14 cellular contexts compared by ENCODE assay signal in the genomic region with DNA sequence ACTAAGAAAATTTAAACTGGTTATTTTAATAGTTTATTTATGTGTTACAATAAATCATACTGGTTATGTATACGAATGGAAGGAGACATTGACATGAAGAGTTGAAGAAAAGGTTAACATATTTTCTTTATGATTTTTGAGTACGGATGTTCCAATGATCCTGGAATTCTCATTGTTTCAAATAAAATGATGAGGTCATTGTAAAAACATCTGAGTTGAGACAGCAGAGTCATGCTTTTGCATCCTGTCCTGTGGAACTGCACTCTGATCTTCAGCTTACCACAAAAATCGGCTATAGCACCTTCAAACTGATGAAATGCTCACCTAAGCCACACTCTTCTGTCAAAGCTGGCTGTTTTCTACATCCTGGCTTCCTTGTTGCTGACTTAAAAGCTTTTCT.
DNase-seq lines count a peak whose midpoint lies in the region; ATAC-seq and TF ChIP-seq lines count a peak whose summit lies in the region.
"Had no signal": no experiment of that assay in that cellular context is flagged by ENCODE, and none has a peak within 500 bp of the region (broad histone marks: within the 10 kb centered on the region; RNA-seq: fewer than 3 reads in every experiment).

No MANE protein-coding gene starts in this region.

- H3K9me3 ChIP-seq in IMR-90 (ENCODE audit: control insufficient read depth, insufficient read depth, low read length) (no peaks in the 10 kb centered on the region), left lung (no peaks in the 10 kb centered on the region)

- no peak overlapping the region for H2AK9ac ChIP-seq in IMR-90 (replicated peaks; ENCODE audit: low read depth, low read length, poor library complexity)

- no peak overlapping the region for H2BK5ac ChIP-seq in IMR-90 (ENCODE audit: low read depth, low read length, poor library complexity, severe bottlenecking)

- H4K20me1 ChIP-seq in IMR-90 (ENCODE audit: insufficient read depth, low read length), result no peaks in the 10 kb centered on the region

- H3K4me3 ChIP-seq in ACC112 (ENCODE audit: low read depth, low read length), result no peak overlapping the region
- H3K4me3 ChIP-seq in IMR-90 (ENCODE audit: insufficient read depth, low read depth, low read length), result no peak overlapping the region
- H3K4me3 ChIP-seq in astrocyte of the spinal cord (ENCODE audit: low read depth, low read length), result no peak overlapping the region
- H3K4me3 ChIP-seq in left lung, result no peak overlapping the region
- H3K4me3 ChIP-seq: dorsolateral prefrontal cortex had no signal

- POLR2A ChIA-PET in IMR-90 (lab: Charles Lee; ENCODE audit: unreplicated experiment), result no interaction called here

- H3K56ac ChIP-seq in IMR-90 (ENCODE audit: extremely low read depth, insufficient read depth, low read length), result 0 out of 2 replicates have a peak overlapping the region, but pooled peaks have one; percentile 51

- no peak overlapping the region for H4K5ac ChIP-seq in IMR-90 (ENCODE audit: low read depth, low read length)

- H3K27ac Mint-ChIP-seq in activated naive CD4-positive, alpha-beta T cell treated with anti-CD3 and anti-CD28 coated beads, Interleukin-2, amount 10 ng/mL, durations not matched to agents 7 days and 5 days, result no peak overlapping the region
- H3K27ac Mint-ChIP-seq in activated CD8-positive, alpha-beta memory T cell treated with anti-CD3 and anti-CD28 coated beads, Interleukin-2, amount 10 ng/mL, durations not matched to agents 7 days and 5 days, result no peak overlapping the region
- H3K27ac Mint-ChIP-seq: T-cell, type B pancreatic cell had no signal

- WGBS in IMR-90 (ENCODE audit: extremely low coverage in 2 of 2, insufficient read length in 1 of 2), 2 experiments, result no CpG with 5 or more reads among the region's 3 CpGs

- peak overlapping the region; percentile 50; the same call in 1 of the 2 replicates for H3K4me2 ChIP-seq in IMR-90 (ENCODE audit: low read depth, low read length)

- H3K14ac ChIP-seq in IMR-90 (replicated peaks; ENCODE audit: low read depth, low read length), result peak overlapping the region; percentile 5; the same call in 1 of the 2 replicates

- TF ChIP-seq RAD21 in IMR-90 (IDR thresholded peaks at IDR 0.05; ENCODE audit: low read length), result no peak

- DNase-seq in IMR-90 (peak; percentile 88), astrocyte of the spinal cord (ENCODE audit: low read depth, low spot score) (peak; percentile 85), hepatic stellate cell (ENCODE audit: low spot score) (peak; percentile 51), left lung (no peak)
- DNase-seq in activated naive CD4-positive, alpha-beta T cell treated with anti-CD3 and anti-CD28 coated beads, Interleukin-2, amount 10 ng/mL, durations not matched to agents 7 days and 5 days, result no peak
- DNase-seq in activated CD8-positive, alpha-beta memory T cell treated with anti-CD3 and anti-CD28 coated beads, Interleukin-2, amount 10 ng/mL, durations not matched to agents 7 days and 5 days, result no peak
- DNase-seq: activated CD4-positive, alpha-beta T cell treated with anti-CD3 and anti-CD28 coated beads, Interleukin-2, amount 50 U/mL, for 48 hours; activated naive CD4-positive, alpha-beta T cell; T-cell had no signal

- H2BK20ac ChIP-seq in IMR-90 (ENCODE audit: low read depth, low read length), result peak overlapping the region; percentile 100

- BruUV-seq in IMR-90 (replicated peaks; lab: Mats Ljungman, UMichigan), result no TSS peak

- no peaks in the 10 kb centered on the region for H3K36me3 Mint-ChIP-seq in activated naive CD4-positive, alpha-beta T cell treated with anti-CD3 and anti-CD28 coated beads, Interleukin-2, amount 10 ng/mL, durations not matched to agents 7 days and 5 days
- no peaks in the 10 kb centered on the region for H3K36me3 Mint-ChIP-seq in activated CD8-positive, alpha-beta memory T cell treated with anti-CD3 and anti-CD28 coated beads, Interleukin-2, amount 10 ng/mL, durations not matched to agents 7 days and 5 days
- H3K36me3 Mint-ChIP-seq: T-cell, type B pancreatic cell had no signal

- peak overlapping the region; percentile 63 for H2AFZ ChIP-seq in ACC112 (ENCODE audit: low read length, unreplicated experiment)
- no peak overlapping the region for H2AFZ ChIP-seq in IMR-90 (replicated peaks; ENCODE audit: low read length, poor library complexity)

- H3K36me3 ChIP-seq in ACC112 (ENCODE audit: insufficient read depth, low read length), result no peaks in the 10 kb centered on the region
- H3K36me3 ChIP-seq in IMR-90 (ENCODE audit: control insufficient read depth, insufficient read depth, low read length), result no peaks in the 10 kb centered on the region
- no peaks in the 10 kb centered on the region for H3K36me3 ChIP-seq in left lung

- peak overlapping the region; percentile 82 for H3K27ac ChIP-seq in ACC112 (ENCODE audit: low read depth, low read length)
- no peak overlapping the region for H3K27ac ChIP-seq in IMR-90 (ENCODE audit: insufficient read depth, low read length)
- no peak overlapping the region for H3K27ac ChIP-seq in left lung
- H3K27ac ChIP-seq: dorsolateral prefrontal cortex had no signal

- no peak overlapping the region for H3K4me3 Mint-ChIP-seq in activated naive CD4-positive, alpha-beta T cell treated with anti-CD3 and anti-CD28 coated beads, Interleukin-2, amount 10 ng/mL, durations not matched to agents 7 days and 5 days
- no peak overlapping the region for H3K4me3 Mint-ChIP-seq in activated CD8-positive, alpha-beta memory T cell treated with anti-CD3 and anti-CD28 coated beads, Interleukin-2, amount 10 ng/mL, durations not matched to agents 7 days and 5 days
- H3K4me3 Mint-ChIP-seq: T-cell, type B pancreatic cell had no signal

- H2BK15ac ChIP-seq in IMR-90 (ENCODE audit: low read depth, low read length), result 0 out of 3 replicates have a peak overlapping the region, but pooled peaks have one; percentile 55

- no peaks in the 10 kb centered on the region for H3K9me3 Mint-ChIP-seq in activated naive CD4-positive, alpha-beta T cell treated with anti-CD3 and anti-CD28 coated beads, Interleukin-2, amount 10 ng/mL, durations not matched to agents 7 days and 5 days
- no peaks in the 10 kb centered on the region for H3K9me3 Mint-ChIP-seq in activated CD8-positive, alpha-beta memory T cell treated with anti-CD3 and anti-CD28 coated beads, Interleukin-2, amount 10 ng/mL, durations not matched to agents 7 days and 5 days (ENCODE audit: low read depth)
- H3K9me3 Mint-ChIP-seq: T-cell, type B pancreatic cell had no signal

- H3K27me3 Mint-ChIP-seq in activated naive CD4-positive, alpha-beta T cell treated with anti-CD3 and anti-CD28 coated beads, Interleukin-2, amount 10 ng/mL, durations not matched to agents 7 days and 5 days, result peaks cover 14% of the 10 kb centered on the region
- H3K27me3 Mint-ChIP-seq in activated CD8-positive, alpha-beta memory T cell treated with anti-CD3 and anti-CD28 coated beads, Interleukin-2, amount 10 ng/mL, durations not matched to agents 7 days and 5 days, result peaks cover 27% of the 10 kb centered on the region
- H3K27me3 Mint-ChIP-seq: type B pancreatic cell had no signal

- H4K8ac ChIP-seq in IMR-90 (ENCODE audit: low read depth in 2 of 2, low read length in 2 of 2), result peak overlapping the region; percentile 28 to 70; a peak in 2 of 4 replicates

- no peaks in the 10 kb centered on the region for H3K27me3 ChIP-seq in ACC112 (ENCODE audit: insufficient read depth, low read length)
- H3K27me3 ChIP-seq in IMR-90 (ENCODE audit: control insufficient read depth, insufficient read depth, low read length), result no peaks in the 10 kb centered on the region
- no peaks in the 10 kb centered on the region for H3K27me3 ChIP-seq in left lung
- H3K27me3 ChIP-seq: dorsolateral prefrontal cortex had no signal

- no peaks in the 10 kb centered on the region for H3K79me2 ChIP-seq in ACC112 (ENCODE audit: control insufficient read depth, insufficient read depth, low read length, unreplicated experiment)

- no peak overlapping the region for H3K18ac ChIP-seq in IMR-90 (ENCODE audit: low read depth, low read length)

- peak overlapping the region; percentile 94; the same call in 1 of the 2 replicates for H3K4ac ChIP-seq in IMR-90 (ENCODE audit: low read depth, low read length)

- TF ChIP-seq CTCF in IMR-90 (conservative IDR thresholded peaks at IDR 0.05; ENCODE audit: low read depth, low read length) (no peak), astrocyte of the spinal cord (IDR thresholded peaks at IDR 0.05; ENCODE audit: low read depth, low read length) (no peak), left lung (IDR thresholded peaks at IDR 0.05) (no peak)

- CTCF ChIA-PET in IMR-90 (lab: Yijun Ruan, JAX), result interaction anchor here (1.0 to 1.1 kb wide), 2 partner anchors 9 kb away, joined by 3 to 5 read pairs; no protein-coding TSS in a partner anchor
- CTCF ChIA-PET in activated naive CD4-positive, alpha-beta T cell treated with anti-CD3 and anti-CD28 coated beads, Interleukin-2, amount 10 ng/mL, durations not matched to agents 7 days and 5 days (lab: Charles Lee), result no interaction called here
- CTCF ChIA-PET in activated CD8-positive, alpha-beta memory T cell treated with anti-CD3 and anti-CD28 coated beads, Interleukin-2, amount 10 ng/mL, durations not matched to agents 7 days and 5 days (lab: Charles Lee), result interaction anchor here (0.7 to 1.0 kb wide), 2 partner anchors 19 to 400 kb away, joined by 3 read pairs; no protein-coding TSS in a partner anchor

- peak overlapping the region; percentile 21; the same call in 1 of the 2 replicates for H4K91ac ChIP-seq in IMR-90 (ENCODE audit: insufficient read depth, low read depth, low read length)

- H3K79me1 ChIP-seq in IMR-90 (ENCODE audit: low read depth in 1 of 2, low read length in 2 of 2), result no peaks in the 10 kb centered on the region

- H3K9me1 ChIP-seq in IMR-90 (ENCODE audit: insufficient read depth, low read length), result peaks cover 17% of the 10 kb centered on the region

- ATAC-seq in IMR-90 (ENCODE audit: low read depth) (peak; percentile 60), GM21528 (IDR thresholded peaks at IDR 0.05; ENCODE audit: low FRiP score, unreplicated experiment) (no peak), left lung (no peak)
- ATAC-seq in activated CD8-positive, alpha-beta memory T cell treated with anti-CD3 and anti-CD28 coated beads, Interleukin-2, amount 10 ng/mL, durations not matched to agents 7 days and 5 days, result no peak
- ATAC-seq: sciatic nerve, T-cell had no signal

- H3K4me1 Mint-ChIP-seq in activated naive CD4-positive, alpha-beta T cell treated with anti-CD3 and anti-CD28 coated beads, Interleukin-2, amount 10 ng/mL, durations not matched to agents 7 days and 5 days, result no peaks in the 10 kb centered on the region
- H3K4me1 Mint-ChIP-seq in activated CD8-positive, alpha-beta memory T cell treated with anti-CD3 and anti-CD28 coated beads, Interleukin-2, amount 10 ng/mL, durations not matched to agents 7 days and 5 days, result no peaks in the 10 kb centered on the region
- H3K4me1 Mint-ChIP-seq: T-cell had no signal

- peak overlapping the region; percentile 68; the same call in 1 of the 2 replicates for H2AK5ac ChIP-seq in IMR-90 (ENCODE audit: low read depth, low read length)

- H3K23ac ChIP-seq in IMR-90 (ENCODE audit: low read depth, low read length), result no peak overlapping the region

- in situ Hi-C loops in IMR-90 (cut with MboI; ENCODE audit: low sequenced_read_pairs), result no loop called here
- in situ Hi-C loops in astrocyte of the spinal cord (cut with HindIII; ENCODE audit: low sequenced_read_pairs), result no loop called here

- H3K4me1 ChIP-seq in ACC112 (ENCODE audit: control insufficient read depth, insufficient read depth, low read length, unreplicated experiment), result peaks cover 40% of the 10 kb centered on the region
- H3K4me1 ChIP-seq in IMR-90 (ENCODE audit: control insufficient read depth, insufficient read depth, low read length), result peaks cover 13% of the 10 kb centered on the region
- peaks cover 3 to 4% of the 10 kb centered on the region in 2 donors for H3K4me1 ChIP-seq in left lung

- intact Hi-C loops in IMR-90 (cut with micrococcal nuclease) (no loop called here), left lung (cut with DNase I) (no loop called here)

- dilution Hi-C loops in IMR-90 (cut with HindIII; ENCODE audit: low sequenced_read_pairs, unreplicated experiment), result no loop called here

- H2BK120ac ChIP-seq in IMR-90 (ENCODE audit: low read depth, low read length), result peak overlapping the region; percentile 95

- H3K9ac ChIP-seq in IMR-90 (ENCODE audit: low read depth, low read length), result no peak overlapping the region

- TF ChIP-seq POLR2A in IMR-90 (IDR thresholded peaks at IDR 0.05; ENCODE audit: low read depth, low read length), result no peak

Comparison
In these comparisons a context has a peak if more than half of its experiments do, and no peak if none do; other contexts are left out.
1. DNase-seq: peak in IMR-90 (single experiment), astrocyte of the spinal cord (single experiment) and hepatic stellate cell (single experiment); none in left lung (0 of 2), activated naive CD4-positive, alpha-beta T cell treated with anti-CD3 and anti-CD28 coated beads, Interleukin-2, amount 10 ng/mL, durations not matched to agents 7 days and 5 days (single experiment) and activated CD8-positive, alpha-beta memory T cell treated with anti-CD3 and anti-CD28 coated beads, Interleukin-2, amount 10 ng/mL, durations not matched to agents 7 days and 5 days (single experiment).